ENCODE assay signal across 24 cellular contexts in genomic region chr5:61732796-61733195, GRCh38.
DNase-seq lines count a peak whose midpoint lies in the region; TF ChIP-seq lines count a peak whose summit lies in the region.
"Had no signal": no experiment of that assay in that cellular context is flagged by ENCODE, and none has a peak within 500 bp of the region (broad histone marks: within the 10 kb centered on the region; RNA-seq: fewer than 3 reads in every experiment).

No MANE protein-coding gene starts in this region.

- H3K27ac Mint-ChIP-seq in endodermal cell (no peak overlapping the region), nephron (peak overlapping the region; percentile 19 to 92 (median 68))
- H3K27ac Mint-ChIP-seq: activated naive CD8-positive, alpha-beta T cell treated with anti-CD3 and anti-CD28 coated beads, Interleukin-2, amount 10 ng/mL, durations not matched to agents 7 days and 5 days; activated T-helper 17 cell treated with anti-CD3 and anti-CD28 coated beads, Interleukin-2, amount 50 U/mL, for 72 hours; stimulated activated memory B cell treated with anti-CD40 and anti-IgM and Interleukin-4, amounts not matched to agents 10 μg/mL and 1 μg/mL and 100 μg/mL, for 72 hours had no signal

- no peak overlapping the region for H3K4me3 Mint-ChIP-seq in endodermal cell
- peak overlapping the region in 1 of 3 experiments; percentile 63 for H3K4me3 Mint-ChIP-seq in nephron
- H3K4me3 Mint-ChIP-seq: activated naive CD8-positive, alpha-beta T cell treated with anti-CD3 and anti-CD28 coated beads, Interleukin-2, amount 10 ng/mL, durations not matched to agents 7 days and 5 days; activated T-helper 17 cell treated with anti-CD3 and anti-CD28 coated beads, Interleukin-2, amount 50 U/mL, for 72 hours; stimulated activated memory B cell treated with anti-CD40 and anti-IgM and Interleukin-4, amounts not matched to agents 10 μg/mL and 1 μg/mL and 100 μg/mL, for 72 hours had no signal

- TF ChIP-seq CTCF in endodermal cell (conservative IDR thresholded peaks at IDR 0.05) (no peak), nephron (IDR thresholded peaks at IDR 0.05; ENCODE audit: unreplicated experiment in 3 of 3) (no peak)

- H3K4me1 Mint-ChIP-seq in endodermal cell (peaks cover 19% of the 10 kb centered on the region), nephron (peaks cover 47% of the 10 kb centered on the region)
- H3K4me1 Mint-ChIP-seq: activated naive CD8-positive, alpha-beta T cell treated with anti-CD3 and anti-CD28 coated beads, Interleukin-2, amount 10 ng/mL, durations not matched to agents 7 days and 5 days; activated T-helper 17 cell treated with anti-CD3 and anti-CD28 coated beads, Interleukin-2, amount 50 U/mL, for 72 hours; stimulated activated memory B cell treated with anti-CD40 and anti-IgM and Interleukin-4, amounts not matched to agents 10 μg/mL and 1 μg/mL and 100 μg/mL, for 72 hours had no signal

- no peak for TF ChIP-seq POLR2A in erythroblast (IDR thresholded peaks at IDR 0.05; ENCODE audit: low read length)

- 84% methylated on average over 15 to 18 of the region's 18 CpGs for WGBS in endodermal cell (ENCODE audit: insufficient coverage in 1 of 2, insufficient read length in 1 of 2), 2 experiments

- H3K9me3 Mint-ChIP-seq in endodermal cell: no peaks in the 10 kb centered on the region
- H3K9me3 Mint-ChIP-seq in nephron: no peaks in the 10 kb centered on the region
- H3K9me3 Mint-ChIP-seq: activated naive CD8-positive, alpha-beta T cell treated with anti-CD3 and anti-CD28 coated beads, Interleukin-2, amount 10 ng/mL, durations not matched to agents 7 days and 5 days; activated T-helper 17 cell treated with anti-CD3 and anti-CD28 coated beads, Interleukin-2, amount 50 U/mL, for 72 hours; stimulated activated memory B cell treated with anti-CD40 and anti-IgM and Interleukin-4, amounts not matched to agents 10 μg/mL and 1 μg/mL and 100 μg/mL, for 72 hours had no signal

- H3K36me3 Mint-ChIP-seq in endodermal cell (ENCODE audit: low read depth) (no peaks in the 10 kb centered on the region), nephron (ENCODE audit: low read depth) (no peaks in the 10 kb centered on the region)
- H3K36me3 Mint-ChIP-seq: activated naive CD8-positive, alpha-beta T cell treated with anti-CD3 and anti-CD28 coated beads, Interleukin-2, amount 10 ng/mL, durations not matched to agents 7 days and 5 days; stimulated activated memory B cell treated with anti-CD40 and anti-IgM and Interleukin-4, amounts not matched to agents 10 μg/mL and 1 μg/mL and 100 μg/mL, for 72 hours had no signal

- no peak overlapping the region for H3K4me3 ChIP-seq in SJCRH30
- H3K4me3 ChIP-seq in endodermal cell (ENCODE audit: low read length): no peak overlapping the region
- H3K4me3 ChIP-seq: breast epithelium, left lung, mucosa of descending colon, pancreas, tibial artery had no signal

- DNase-seq in SJCRH30 (peak; percentile 6 to 33), endodermal cell (no peak), superior temporal gyrus (ENCODE audit: extremely low spot score) (peak; percentile 72), erythroblast (lab: John Stamatoyannopoulos, UW) (no peak)
- DNase-seq in activated CD4-positive, alpha-beta T cell treated with anti-CD3 and anti-CD28 coated beads, Interleukin-2, amount 50 U/mL, for 1 hour: no peak
- DNase-seq in activated T-cell treated with anti-CD3 and anti-CD28 coated beads, Interleukin-2, amount 50 U/mL, for 48 hours: no peak
- DNase-seq: activated CD4-positive, alpha-beta T cell treated with anti-CD3 and anti-CD28 coated beads for 4 hours; activated naive CD8-positive, alpha-beta T cell treated with anti-CD3 and anti-CD28 coated beads, Interleukin-2, amount 10 ng/mL, durations not matched to agents 7 days and 5 days; DMS79; foreskin melanocyte; mucosa of descending colon; NCI-H2029; NCI-H345; OCI-M1; pancreas; stimulated activated CD4-positive, alpha-beta T cell treated with anti-CD3 and anti-CD28 coated beads, Interleukin-1b, Interleukin-23, amount 100 ng/mL, for 48 hours; tibial artery had no signal

- no peaks in the 10 kb centered on the region for H3K9me3 ChIP-seq in SJCRH30 (replicated peaks)
- no peaks in the 10 kb centered on the region for H3K9me3 ChIP-seq in endodermal cell (ENCODE audit: control insufficient read depth, low read length)
- H3K9me3 ChIP-seq: breast epithelium, left lung, mucosa of descending colon, pancreas, tibial artery had no signal

- H3K27ac ChIP-seq in SJCRH30: no peak overlapping the region
- peak overlapping the region; percentile 26 for H3K27ac ChIP-seq in endodermal cell (ENCODE audit: low read depth, low read length)
- H3K27ac ChIP-seq: breast epithelium, epithelial cell of prostate, KMS-11, left lung, tibial artery had no signal

- H3K9ac ChIP-seq in endodermal cell (ENCODE audit: extremely low read depth, low read length, poor library complexity, severe bottlenecking): no peak overlapping the region
- H3K9ac ChIP-seq: KMS-11 had no signal

- no peaks in the 10 kb centered on the region for H3K36me3 ChIP-seq in SJCRH30
- no peaks in the 10 kb centered on the region for H3K36me3 ChIP-seq in endodermal cell (ENCODE audit: control insufficient read depth, insufficient read depth, low read length)
- H3K36me3 ChIP-seq: breast epithelium, left lung, pancreas, tibial artery had no signal

- no peaks in the 10 kb centered on the region for H3K27me3 ChIP-seq in SJCRH30
- peaks cover 30% of the 10 kb centered on the region for H3K27me3 ChIP-seq in endodermal cell (ENCODE audit: control insufficient read depth, insufficient read depth, low read length, poor library complexity, severe bottlenecking)
- H3K27me3 ChIP-seq: breast epithelium, left lung, pancreas had no signal

- H3K27me3 Mint-ChIP-seq in endodermal cell (ENCODE audit: insufficient read depth): peaks cover 28% of the 10 kb centered on the region
- peaks cover 6% of the 10 kb centered on the region for H3K27me3 Mint-ChIP-seq in nephron (ENCODE audit: low read depth)

- H3K4me1 ChIP-seq in SJCRH30 (no peaks in the 10 kb centered on the region), endodermal cell (ENCODE audit: control insufficient read depth, insufficient read depth, low read length) (no peaks in the 10 kb centered on the region)
- H3K4me1 ChIP-seq: breast epithelium, left lung, tibial artery had no signal

Comparison
In these comparisons a context has a peak if more than half of its experiments do, and no peak if none do; other contexts are left out.
1. DNase-seq: peak in SJCRH30 (2 of 2) and superior temporal gyrus (single experiment); none in endodermal cell (single experiment), erythroblast (0 of 2), activated CD4-positive, alpha-beta T cell treated with anti-CD3 and anti-CD28 coated beads, Interleukin-2, amount 50 U/mL, for 1 hour (single experiment) and activated T-cell treated with anti-CD3 and anti-CD28 coated beads, Interleukin-2, amount 50 U/mL, for 48 hours (0 of 2).